ENCODE assay signal across 1 cellular context in genomic region chr15:52288051-52288942, GRCh38.
TF ChIP-seq lines count a peak whose summit lies in the region.

No MANE protein-coding gene starts in this region.

TF ChIP-seq in HepG2, 621 proteins besides CTCF, POLR2A, EP300 and RAD21 (continued from another document and continues in another):
- TF ChIP-seq REST (IDR thresholded peaks at IDR 0.05; ENCODE audit: borderline replicate concordance in 1 of 2, low read depth in 1 of 2, low read length in 2 of 2): peak in 1 of 2 experiments; percentile 33; a peak in 2 of 4 replicates
- TF ChIP-seq KDM1A (CRISPR knock-in tag; IDR thresholded peaks at IDR 0.05): peak; percentile 49; the same call in 1 of the 2 replicates
- peak; percentile 83 for TF ChIP-seq FOSL2 (CRISPR knock-in tag; IDR thresholded peaks at IDR 0.05)
- TF ChIP-seq ZNF234 (CRISPR knock-in tag; conservative IDR thresholded peaks at IDR 0.05): no peak
- no peak for TF ChIP-seq IKZF1 (IDR thresholded peaks at IDR 0.05)
- peak; percentile 98 for TF ChIP-seq HDAC2 (CRISPR knock-in tag; IDR thresholded peaks at IDR 0.05)
- TF ChIP-seq YY1 (IDR thresholded peaks at IDR 0.05; ENCODE audit: insufficient read depth, insufficient replicate concordance, low read depth, low read length): peak; percentile 69
- no peak for TF ChIP-seq GPN1 (CRISPR knock-in tag; IDR thresholded peaks at IDR 0.05; ENCODE audit: borderline replicate concordance)
- TF ChIP-seq MBNL3 (CRISPR knock-in tag; conservative IDR thresholded peaks at IDR 0.05): no peak
- 0 out of 2 replicates have a peak, but pooled peaks have one; percentile 45 for TF ChIP-seq RELA (CRISPR knock-in tag; IDR thresholded peaks at IDR 0.05)
- TF ChIP-seq PBX3 (CRISPR knock-in tag; IDR thresholded peaks at IDR 0.05; ENCODE audit: borderline replicate concordance): no peak
- TF ChIP-seq HCFC1 (IDR thresholded peaks at IDR 0.05; ENCODE audit: low read depth, low read length): no peak
- no peak for TF ChIP-seq ZBTB14 (CRISPR knock-in tag; IDR thresholded peaks at IDR 0.05)
- TF ChIP-seq SUZ12 (IDR thresholded peaks at IDR 0.05; ENCODE audit: low read depth, low read length): no peak
- no peak for TF ChIP-seq KLF13 (CRISPR knock-in tag; IDR thresholded peaks at IDR 0.05)
- peak; percentile 93; the same call in 1 of the 2 replicates for TF ChIP-seq ZNF281 (CRISPR knock-in tag; IDR thresholded peaks at IDR 0.05; ENCODE audit: borderline replicate concordance)
- peak; percentile 76 for TF ChIP-seq SPEN (CRISPR knock-in tag; IDR thresholded peaks at IDR 0.05; ENCODE audit: low read depth)
- no peak for TF ChIP-seq ZNF44 (CRISPR knock-in tag; IDR thresholded peaks at IDR 0.05)
- peak; percentile 92 for TF ChIP-seq ZNF652 (CRISPR knock-in tag; IDR thresholded peaks at IDR 0.05; ENCODE audit: borderline replicate concordance, low read depth)
- no peak; the same call in 1 of the 2 replicates for TF ChIP-seq E2F1 (CRISPR knock-in tag; IDR thresholded peaks at IDR 0.05)
- no peak for TF ChIP-seq SETDB1 (CRISPR knock-in tag; IDR thresholded peaks at IDR 0.05; ENCODE audit: borderline replicate concordance)
- no peak for TF ChIP-seq ATF3 (CRISPR knock-in tag; IDR thresholded peaks at IDR 0.05)
- TF ChIP-seq ZZZ3 (CRISPR knock-in tag; IDR thresholded peaks at IDR 0.05; ENCODE audit: borderline replicate concordance): peak; percentile 78; the same call in 1 of the 2 replicates
- TF ChIP-seq THRA (CRISPR knock-in tag; IDR thresholded peaks at IDR 0.05; ENCODE audit: borderline replicate concordance): peak; percentile 86; the same call in 1 of the 2 replicates
- peak; percentile 23; the same call in 1 of the 2 replicates for TF ChIP-seq THAP7 (CRISPR knock-in tag; IDR thresholded peaks at IDR 0.05)
- peak; percentile 52; the same call in 1 of the 2 replicates for TF ChIP-seq AKAP8 (CRISPR knock-in tag; IDR thresholded peaks at IDR 0.05)
- 0 out of 2 replicates have a peak, but pooled peaks have one; percentile 38 for TF ChIP-seq ZNF430 (CRISPR knock-in tag; IDR thresholded peaks at IDR 0.05)
- TF ChIP-seq ZNF512 (CRISPR knock-in tag; IDR thresholded peaks at IDR 0.05): no peak
- no peak for TF ChIP-seq PLSCR1 (CRISPR knock-in tag; IDR thresholded peaks at IDR 0.05; ENCODE audit: borderline replicate concordance)
- peak; percentile 86; the same call in 1 of the 2 replicates for TF ChIP-seq MEF2D (CRISPR knock-in tag; IDR thresholded peaks at IDR 0.05)
- no peak for TF ChIP-seq ZSCAN22 (CRISPR knock-in tag; IDR thresholded peaks at IDR 0.05)
- TF ChIP-seq SOX5 (CRISPR knock-in tag; IDR thresholded peaks at IDR 0.05; ENCODE audit: borderline replicate concordance): peak; percentile 92
- 0 out of 2 replicates have a peak, but pooled peaks have one; percentile 46 for TF ChIP-seq MAZ (IDR thresholded peaks at IDR 0.05; ENCODE audit: borderline replicate concordance, low read depth, low read length)
- peak; percentile 30; the same call in 1 of the 2 replicates for TF ChIP-seq MAZ (CRISPR knock-in tag; IDR thresholded peaks at IDR 0.05; ENCODE audit: low read depth)
- TF ChIP-seq MTF2 (CRISPR knock-in tag; IDR thresholded peaks at IDR 0.05; ENCODE audit: borderline replicate concordance): no peak
- no peak for TF ChIP-seq NR1H2 (CRISPR knock-in tag; IDR thresholded peaks at IDR 0.05; ENCODE audit: borderline replicate concordance, low read depth)
- no peak for TF ChIP-seq ZNF737 (CRISPR knock-in tag; IDR thresholded peaks at IDR 0.05; ENCODE audit: borderline replicate concordance)
- peak; percentile 87; the same call in 1 of the 2 replicates for TF ChIP-seq ZFP90 (CRISPR knock-in tag; IDR thresholded peaks at IDR 0.05; ENCODE audit: borderline replicate concordance)
- TF ChIP-seq GFI1 (CRISPR knock-in tag; IDR thresholded peaks at IDR 0.05; ENCODE audit: borderline replicate concordance): peak; percentile 90
- no peak for TF ChIP-seq TEAD2 (CRISPR knock-in tag; IDR thresholded peaks at IDR 0.05)
- 0 out of 2 replicates have a peak, but pooled peaks have one; percentile 61 for TF ChIP-seq SNAPC2 (CRISPR knock-in tag; IDR thresholded peaks at IDR 0.05)
- TF ChIP-seq NCOA5 (CRISPR knock-in tag; IDR thresholded peaks at IDR 0.05): no peak
- TF ChIP-seq ZNF572 (CRISPR knock-in tag; IDR thresholded peaks at IDR 0.05): no peak
- peak; percentile 94; the same call in 1 of the 2 replicates for TF ChIP-seq ZSCAN21 (CRISPR knock-in tag; IDR thresholded peaks at IDR 0.05; ENCODE audit: borderline replicate concordance)
- no peak for TF ChIP-seq ZNF597 (CRISPR knock-in tag; IDR thresholded peaks at IDR 0.05)
- TF ChIP-seq HHEX (CRISPR knock-in tag; IDR thresholded peaks at IDR 0.05): peak; percentile 54
- no peak for TF ChIP-seq NRL (CRISPR knock-in tag; IDR thresholded peaks at IDR 0.05; ENCODE audit: borderline replicate concordance)
- no peak for TF ChIP-seq ELF4 (CRISPR knock-in tag; IDR thresholded peaks at IDR 0.05; ENCODE audit: borderline replicate concordance)
